In genomic region chr21:38273745-38274544, GRCh38 we compare ENCODE assay signal across 23 cellular contexts.
DNase-seq lines count a peak whose midpoint lies in the region; TF ChIP-seq lines count a peak whose summit lies in the region.
"Had no signal": no experiment of that assay in that cellular context is flagged by ENCODE, and none has a peak within 500 bp of the region (broad histone marks: within the 10 kb centered on the region; RNA-seq: fewer than 3 reads in every experiment).

No MANE protein-coding gene starts in this region.

- no peaks in the 10 kb centered on the region for H3K27me3 Mint-ChIP-seq in dendritic cell treated with granulocyte-macrophage colony-stimulating factor and Interleukin-4, amounts not matched to agents 40 ng/mL and 50 ng/mL, for 4 days
- peaks cover 12% of the 10 kb centered on the region for H3K27me3 Mint-ChIP-seq in nephron (ENCODE audit: low read depth)
- H3K27me3 Mint-ChIP-seq: B cell, memory B cell had no signal

- H3K36me3 Mint-ChIP-seq in dendritic cell treated with granulocyte-macrophage colony-stimulating factor and Interleukin-4, amounts not matched to agents 40 ng/mL and 50 ng/mL, for 4 days (ENCODE audit: low read depth) = peaks cover 13% of the 10 kb centered on the region
- H3K36me3 Mint-ChIP-seq in nephron (ENCODE audit: low read depth) = peaks cover 23% of the 10 kb centered on the region
- H3K36me3 Mint-ChIP-seq: activated CD8-positive, alpha-beta memory T cell treated with anti-CD3 and anti-CD28 coated beads, Interleukin-2, amount 10 ng/mL, durations not matched to agents 7 days and 5 days; memory B cell; natural killer cell; stimulated activated effector memory CD8-positive, alpha-beta T cell treated with anti-CD3 and anti-CD28 coated beads, Interleukin-12 subunit alpha, Interleukin-12 subunit beta, amount 100 ng/mL, for 72 hours had no signal

- H3K9me3 Mint-ChIP-seq in dendritic cell treated with granulocyte-macrophage colony-stimulating factor and Interleukin-4, amounts not matched to agents 40 ng/mL and 50 ng/mL, for 4 days = peaks cover 22% of the 10 kb centered on the region
- H3K9me3 Mint-ChIP-seq in nephron = no peaks in the 10 kb centered on the region
- H3K9me3 Mint-ChIP-seq: HFFc6, memory B cell had no signal

- intact Hi-C loops in dendritic cell treated with granulocyte-macrophage colony-stimulating factor and Interleukin-4, amounts not matched to agents 40 ng/mL and 50 ng/mL, for 4 days (cut with micrococcal nuclease) = no loop called here

- H3K4me3 Mint-ChIP-seq in dendritic cell treated with granulocyte-macrophage colony-stimulating factor and Interleukin-4, amounts not matched to agents 40 ng/mL and 50 ng/mL, for 4 days = no peak overlapping the region
- peak overlapping the region in 2 of 3 experiments; percentile 5 to 9 for H3K4me3 Mint-ChIP-seq in nephron
- H3K4me3 Mint-ChIP-seq: activated CD8-positive, alpha-beta memory T cell treated with anti-CD3 and anti-CD28 coated beads, Interleukin-2, amount 10 ng/mL, durations not matched to agents 7 days and 5 days; B cell; HFFc6; memory B cell; natural killer cell; stimulated activated effector memory CD8-positive, alpha-beta T cell treated with anti-CD3 and anti-CD28 coated beads, Interleukin-12 subunit alpha, Interleukin-12 subunit beta, amount 100 ng/mL, for 72 hours had no signal

- no peaks in the 10 kb centered on the region for H3K36me3 ChIP-seq in HEK293 (ENCODE audit: control insufficient read depth in 2 of 2, insufficient read depth in 1 of 2, low read length in 2 of 2)
- H3K36me3 ChIP-seq: MG63 had no signal

- peak; percentile 93 for DNase-seq in NOMO-1 treated with DMSO at 0.1 percent for 48 hours (lab: John Stamatoyannopoulos, UW; ENCODE audit: unreplicated experiment)
- DNase-seq in NCI-H2029 (lab: John Stamatoyannopoulos, UW) = no peak
- no peak for DNase-seq in LoVo (ENCODE audit: low spot score)
- DNase-seq in COR-L47 (lab: John Stamatoyannopoulos, UW) = no peak
- no peak for DNase-seq in activated CD4-positive, alpha-beta T cell treated with anti-CD3 and anti-CD28 coated beads for 48 hours
- DNase-seq: activated CD8-positive, alpha-beta memory T cell treated with anti-CD3 and anti-CD28 coated beads, Interleukin-2, amount 10 ng/mL, durations not matched to agents 7 days and 5 days; dorsolateral prefrontal cortex; HFFc6; MG63; natural killer cell; NCI-H2029 treated with DMSO at 0.1 percent for 48 hours; NCI-H524 treated with DMSO at 0.1 percent for 48 hours; OCI-M1; stimulated activated CD4-positive, alpha-beta T cell treated with anti-CD3 and anti-CD28 coated beads, Interleukin-12 subunit alpha, Interleukin-12 subunit beta, amount 100 ng/mL, for 4 hours; testis had no signal

- no peaks in the 10 kb centered on the region for H3K9me3 ChIP-seq in HEK293 (ENCODE audit: control insufficient read depth, insufficient read depth, low read depth, low read length)
- H3K9me3 ChIP-seq: MG63, testis had no signal

- no peaks in the 10 kb centered on the region; the same call in 1 of the 2 replicates for H3K4me1 ChIP-seq in HEK293 (ENCODE audit: control insufficient read depth, insufficient read depth, low read length)

- H3K4me1 Mint-ChIP-seq in dendritic cell treated with granulocyte-macrophage colony-stimulating factor and Interleukin-4, amounts not matched to agents 40 ng/mL and 50 ng/mL, for 4 days (ENCODE audit: low read depth) = peaks cover 64% of the 10 kb centered on the region
- peaks cover 22% of the 10 kb centered on the region for H3K4me1 Mint-ChIP-seq in nephron
- H3K4me1 Mint-ChIP-seq: activated CD8-positive, alpha-beta memory T cell treated with anti-CD3 and anti-CD28 coated beads, Interleukin-2, amount 10 ng/mL, durations not matched to agents 7 days and 5 days; B cell; memory B cell; natural killer cell; stimulated activated effector memory CD8-positive, alpha-beta T cell treated with anti-CD3 and anti-CD28 coated beads, Interleukin-12 subunit alpha, Interleukin-12 subunit beta, amount 100 ng/mL, for 72 hours had no signal

- POLR2A ChIA-PET in HEK293 (lab: Yijun Ruan, JAX) = no interaction called here

- TF ChIP-seq CTCF in HEK293 (tag by site-specific recombination; IDR thresholded peaks at IDR 0.05) (no peak), nephron (IDR thresholded peaks at IDR 0.05; ENCODE audit: unreplicated experiment in 3 of 3) (no peak)

- H3K27ac Mint-ChIP-seq in dendritic cell treated with granulocyte-macrophage colony-stimulating factor and Interleukin-4, amounts not matched to agents 40 ng/mL and 50 ng/mL, for 4 days = peak overlapping the region; percentile 45
- peak overlapping the region in 2 of 3 experiments; percentile 3 to 70 for H3K27ac Mint-ChIP-seq in nephron
- H3K27ac Mint-ChIP-seq: activated CD8-positive, alpha-beta memory T cell treated with anti-CD3 and anti-CD28 coated beads, Interleukin-2, amount 10 ng/mL, durations not matched to agents 7 days and 5 days; B cell; HFFc6; memory B cell; natural killer cell; progenitor cell of endocrine pancreas; stimulated activated effector memory CD8-positive, alpha-beta T cell treated with anti-CD3 and anti-CD28 coated beads, Interleukin-12 subunit alpha, Interleukin-12 subunit beta, amount 100 ng/mL, for 72 hours had no signal

- CTCF ChIA-PET in HEK293 (lab: Yijun Ruan, JAX) = interaction anchor here (0.5 to 1.2 kb wide), 4 partner anchors 54 to 509 kb away, joined by 3 read pairs; no protein-coding TSS in a partner anchor

- H3K27ac ChIP-seq in HEK293 (ENCODE audit: extremely low read depth, low read depth, low read length) = no peak overlapping the region
- H3K27ac ChIP-seq: dorsolateral prefrontal cortex, SK-N-MC, testis had no signal

- no peak overlapping the region for H3K4me3 ChIP-seq in HEK293 (ENCODE audit: low read depth, low read length)
- H3K4me3 ChIP-seq: dorsolateral prefrontal cortex, MG63, SK-N-MC, testis had no signal

TF ChIP-seq in HEK293, 187 proteins besides CTCF, POLR2A, EP300 and RAD21:
- TF ChIP-seq ZNF645 (tag by site-specific recombination; IDR thresholded peaks at IDR 0.05) = no peak
- TF ChIP-seq SP7 (tag by site-specific recombination; IDR thresholded peaks at IDR 0.05) = peak; percentile 99
